ENCODE assay signal across 12 cellular contexts in genomic region chr13:45362939-45363338, GRCh38. TPM values are rescaled to one million over a fixed set of nuclear protein-coding genes. Genes with fewer than 3 reads are reported as not detected.
DNase-seq lines count a peak whose midpoint lies in the region; ATAC-seq and TF ChIP-seq lines count a peak whose summit lies in the region.
"Had no signal": no experiment of that assay in that cellular context is flagged by ENCODE, and none has a peak within 500 bp of the region (broad histone marks: within the 10 kb centered on the region; RNA-seq: fewer than 3 reads in every experiment).

No MANE protein-coding gene starts in this region.

- peaks cover 6% of the 10 kb centered on the region; the same call in 1 of the 2 replicates for H3F3A ChIP-seq in GM23338 (replicated peaks; ENCODE audit: low read depth)

- H3K27ac Mint-ChIP-seq in CD8-positive, alpha-beta T cell = peak overlapping the region; percentile 52
- no peak overlapping the region for H3K27ac Mint-ChIP-seq in GM23338

- peaks cover 12% of the 10 kb centered on the region for H3K4me1 ChIP-seq in CD8-positive, alpha-beta T cell (ENCODE audit: insufficient read depth, low read length)
- peaks cover 6% of the 10 kb centered on the region; the same call in 1 of the 2 replicates for H3K4me1 ChIP-seq in GM23338 (ENCODE audit: insufficient read depth)

- ATAC-seq in CD8-positive, alpha-beta T cell = no peak
- ATAC-seq in GM23338 = peak; percentile 96
- no peak for ATAC-seq in GM21619 (IDR thresholded peaks at IDR 0.05; ENCODE audit: unreplicated experiment)
- no peak for ATAC-seq in omental fat pad (ENCODE audit: low FRiP score)
- ATAC-seq in HG03432 (IDR thresholded peaks at IDR 0.05; ENCODE audit: unreplicated experiment) = no peak
- ATAC-seq: stimulated activated effector memory CD8-positive, alpha-beta T cell treated with anti-CD3 and anti-CD28 coated beads, Interleukin-12 subunit alpha, Interleukin-12 subunit beta, amount 100 ng/mL, for 72 hours had no signal

- no peaks in the 10 kb centered on the region for H3K27me3 ChIP-seq in CD8-positive, alpha-beta T cell (ENCODE audit: insufficient read depth, low read length)
- H3K27me3 ChIP-seq in GM23338 (ENCODE audit: insufficient read depth) = no peaks in the 10 kb centered on the region

- no peaks in the 10 kb centered on the region for H3K9me2 ChIP-seq in GM23338 (ENCODE audit: insufficient read depth)

- H3K79me2 ChIP-seq in GM23338 (replicated peaks; ENCODE audit: insufficient read depth) = no peaks in the 10 kb centered on the region

- no peak for TF ChIP-seq CTCF in CD8-positive, alpha-beta T cell (IDR thresholded peaks at IDR 0.05)
- peak; percentile 86 to 90 for TF ChIP-seq CTCF in GM23338 (conservative IDR thresholded peaks at IDR 0.05; ENCODE audit: low read depth in 2 of 2)
- TF ChIP-seq CTCF in RWPE1 (conservative IDR thresholded peaks at IDR 0.05; ENCODE audit: low read depth) = no peak
- TF ChIP-seq CTCF in omental fat pad (IDR thresholded peaks at IDR 0.05) = no peak

- H3K9me3 ChIP-seq in CD8-positive, alpha-beta T cell (ENCODE audit: low read length) = no peaks in the 10 kb centered on the region

- CTCF ChIA-PET in CD8-positive, alpha-beta T cell (lab: Charles Lee) = interaction anchor here (1.0 to 1.3 kb wide), 2 partner anchors 9 to 16 kb away, joined by 3 to 5 read pairs; no protein-coding TSS in a partner anchor
- CTCF ChIA-PET in RWPE1 (lab: Yijun Ruan, JAX) = interaction anchor here (0.6 to 1.1 kb wide), 3 partner anchors 8 to 777 kb away, joined by 3 read pairs; no protein-coding TSS in a partner anchor

- H3K4me3 Mint-ChIP-seq in CD8-positive, alpha-beta T cell = no peak overlapping the region
- H3K4me3 Mint-ChIP-seq in GM23338 = no peak overlapping the region
- H3K4me3 Mint-ChIP-seq: stimulated activated effector memory CD8-positive, alpha-beta T cell treated with anti-CD3 and anti-CD28 coated beads, Interleukin-12 subunit alpha, Interleukin-12 subunit beta, amount 100 ng/mL, for 72 hours had no signal

- H3K36me3 ChIP-seq in CD8-positive, alpha-beta T cell (ENCODE audit: insufficient read depth, low read length) = no peaks in the 10 kb centered on the region
- H3K36me3 ChIP-seq in GM23338 (ENCODE audit: insufficient read depth) = 0 out of 2 replicates have a peak, but pooled peaks cover 4% of the 10 kb centered on the region

- no peak for TF ChIP-seq POLR2A in erythroblast (IDR thresholded peaks at IDR 0.05; ENCODE audit: low read length)

- no peak for DNase-seq in CD8-positive, alpha-beta T cell
- DNase-seq in GM23338 (ENCODE audit: low spot score) (peak; percentile 89), RWPE1 (ENCODE audit: low spot score) (no peak), erythroblast (lab: John Stamatoyannopoulos, UW) (peak; percentile 11 to 23), omental fat pad (ENCODE audit: low spot score) (no peak), A172 (ENCODE audit: low spot score) (no peak)
- DNase-seq: NCI-H2029 treated with DMSO at 0.1 percent for 48 hours; stimulated activated CD4-positive, alpha-beta T cell treated with anti-CD3 and anti-CD28 coated beads, Interleukin-12 subunit alpha, Interleukin-12 subunit beta, amount 100 ng/mL, for 4 hours had no signal

- POLR2A ChIA-PET in CD8-positive, alpha-beta T cell (lab: Charles Lee) = no interaction called here
- POLR2A ChIA-PET in RWPE1 (lab: Yijun Ruan, JAX; ENCODE audit: low non-redundant PET) = interaction anchor here (0.6 to 1.3 kb wide), 2 partner anchors 9 to 22 kb away, joined by 3 to 6 read pairs; partner anchors contain the start of gene TPT1

- H3K4me1 Mint-ChIP-seq in CD8-positive, alpha-beta T cell (ENCODE audit: low read depth) = peaks cover 37% of the 10 kb centered on the region
- peaks cover 19% of the 10 kb centered on the region for H3K4me1 Mint-ChIP-seq in GM23338

- peaks cover 37% of the 10 kb centered on the region for H3K36me3 Mint-ChIP-seq in CD8-positive, alpha-beta T cell
- H3K36me3 Mint-ChIP-seq in GM23338 (ENCODE audit: low read depth) = peaks cover 35% of the 10 kb centered on the region

- no peaks in the 10 kb centered on the region for H3K9me3 Mint-ChIP-seq in CD8-positive, alpha-beta T cell
- peaks cover 4% of the 10 kb centered on the region; the same call in 2 of the 3 replicates for H3K9me3 Mint-ChIP-seq in GM23338

- H3K4me2 ChIP-seq in GM23338 = no peak overlapping the region

- intact Hi-C loops in CD8-positive, alpha-beta T cell (cut with DNase I, micrococcal nuclease) = no loop called here

- H3K4me3 ChIP-seq in CD8-positive, alpha-beta T cell (ENCODE audit: low read depth, low read length) = no peak overlapping the region
- no peak overlapping the region for H3K4me3 ChIP-seq in GM23338

- H4K20me1 ChIP-seq in GM23338 (replicated peaks; ENCODE audit: insufficient read depth) = no peaks in the 10 kb centered on the region

- no peaks in the 10 kb centered on the region for H3K27me3 Mint-ChIP-seq in CD8-positive, alpha-beta T cell (ENCODE audit: low read depth)
- peaks cover 8% of the 10 kb centered on the region for H3K27me3 Mint-ChIP-seq in GM23338 (ENCODE audit: insufficient read depth, low read depth, poor library complexity)

- H2AFZ ChIP-seq in GM23338 = no peak overlapping the region

- H3K27ac ChIP-seq in CD8-positive, alpha-beta T cell (ENCODE audit: low read depth, low read length) = no peak overlapping the region
- H3K27ac ChIP-seq in GM23338 (ENCODE audit: low read depth) = no peak overlapping the region
- peak overlapping the region; percentile 91 for H3K27ac ChIP-seq in RWPE1
- H3K27ac ChIP-seq: C4-2B had no signal

TF ChIP-seq in GM23338, 12 proteins besides CTCF, POLR2A, EP300 and RAD21:
- TF ChIP-seq ZNF114 (CRISPR knock-in tag; IDR thresholded peaks at IDR 0.05) = peak; percentile 34; the same call in 1 of the 2 replicates
- TF ChIP-seq ZNF331 (CRISPR knock-in tag; IDR thresholded peaks at IDR 0.05; ENCODE audit: low read depth) = no peak
TF ChIP-seq in GM23338: peak in this region for 1.

RNA-seq across cellular contexts. Expression of gene TPT1, which starts 22.0 kb away (rescaled TPM):
- total RNA-seq in CD8-positive, alpha-beta T cell = 1,000 to 10,000 TPM; 8,260 to 8,503 TPM
- 1,385 and 1,395 TPM in 2 replicates for total RNA-seq in GM23338 (2014; rRNA removed; shearing (Covaris generic))
- polyA plus RNA-seq in GM23338 (2016; fragmentation: Nextera tagmentation; extraction: Ambion mirVana) = 2,519 and 3,116 TPM in 2 replicates
- 1,000 to 10,000 TPM; 3,407 to 5,053 (median 4,011) TPM for total RNA-seq in omental fat pad
- total RNA-seq in A172 (2014; rRNA removed; shearing (Covaris generic)) = 1,498 and 1,612 TPM in 2 replicates

RNA-seq across cellular contexts. Expression of gene SLC25A30, which starts 55.2 kb away (rescaled TPM):
- 10 to 100 TPM; 37.7 to 40.5 TPM for total RNA-seq in CD8-positive, alpha-beta T cell
- 4.3 and 7.5 TPM in 2 replicates for total RNA-seq in GM23338 (2014; rRNA removed; shearing (Covaris generic))
- polyA plus RNA-seq in GM23338 (2016; fragmentation: Nextera tagmentation; extraction: Ambion mirVana) = 1.6 and 2.0 TPM in 2 replicates
- total RNA-seq in omental fat pad = 10 to 100 TPM; 10.1 to 21.9 (median 11.9) TPM
- total RNA-seq in A172 (2014; rRNA removed; shearing (Covaris generic)) = 3.1 and 5.0 TPM in 2 replicates

Comparison
In these comparisons a context has a peak if more than half of its experiments do, and no peak if none do; other contexts are left out.
1. DNase-seq: peak in GM23338 (single experiment) and erythroblast (2 of 2); none in CD8-positive, alpha-beta T cell (0 of 7), RWPE1 (single experiment), omental fat pad (single experiment) and A172 (single experiment).
2. CTCF ChIP-seq: peak in GM23338 (2 of 2); none in CD8-positive, alpha-beta T cell (single experiment), RWPE1 (single experiment) and omental fat pad (0 of 3).